17 cellular contexts compared by ENCODE assay signal in the genomic region with DNA sequence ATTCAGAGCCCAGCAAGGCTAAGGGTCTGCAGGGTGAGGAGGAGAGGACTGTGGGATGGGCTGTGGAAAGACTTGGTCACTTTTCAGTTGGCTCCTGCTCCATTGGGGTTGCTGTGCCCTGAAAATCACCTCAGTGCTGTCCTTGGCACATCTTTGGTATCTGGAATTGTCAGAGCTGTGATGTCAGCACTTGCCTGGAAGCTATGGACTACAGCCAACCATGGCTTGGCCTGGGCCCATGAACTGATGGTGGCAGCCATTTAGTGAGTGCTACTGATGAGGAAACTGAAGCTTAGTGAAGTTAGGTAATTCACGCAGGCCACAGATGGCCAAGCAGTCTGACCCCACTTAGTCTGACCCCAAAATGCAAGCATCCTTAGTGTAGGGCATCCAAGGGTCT.
DNase-seq lines count a peak whose midpoint lies in the region; ATAC-seq and TF ChIP-seq lines count a peak whose summit lies in the region.
"Had no signal": no experiment of that assay in that cellular context is flagged by ENCODE, and none has a peak within 500 bp of the region (broad histone marks: within the 10 kb centered on the region; RNA-seq: fewer than 3 reads in every experiment).

No MANE protein-coding gene starts in this region.

- CTCF ChIA-PET in MCF 10A (lab: Yijun Ruan, JAX), result interaction anchor here (0.9 to 1.3 kb wide), 2 partner anchors 118 to 167 kb away, joined by 4 to 7 read pairs; no protein-coding TSS in a partner anchor

- TF ChIP-seq CTCF in HFFc6 (IDR thresholded peaks at IDR 0.05) (no peak), MCF 10A (IDR thresholded peaks at IDR 0.05; ENCODE audit: unreplicated experiment) (no peak)

- intact Hi-C loops in MCF 10A (cut with micrococcal nuclease) (no loop called here), left cardiac atrium (cut with DNase I) (loop anchor here in 1 of 2 donors (10.0 kb wide), 1 partner anchor 124 kb away; no protein-coding TSS in a partner anchor), sciatic nerve (cut with DNase I) (loop anchor here (10.0 kb wide), 1 partner anchor 114 kb away; no protein-coding TSS in a partner anchor)

- H3K4me1 Mint-ChIP-seq in HFFc6 (ENCODE audit: low read depth) (peaks cover 64% of the 10 kb centered on the region), MCF 10A (ENCODE audit: insufficient read depth, unreplicated experiment) (peaks cover 32% of the 10 kb centered on the region)

- POLR2A ChIA-PET in MCF 10A (lab: Yijun Ruan, JAX), result interaction anchor here (0.7 to 1.0 kb wide), 5 partner anchors 15 to 203 kb away, joined by 3 to 4 read pairs (median 3); no protein-coding TSS in a partner anchor

- DNase-seq in HFFc6, result peak; percentile 42
- peak; percentile 90 for DNase-seq in MCF 10A (ENCODE audit: unreplicated experiment)
- peak; percentile 61 for DNase-seq in left cardiac atrium
- DNase-seq in sciatic nerve (ENCODE audit: low spot score), result no peak
- DNase-seq in LoVo (ENCODE audit: low spot score), result no peak
- DNase-seq in hippocampal formation (lab: John Stamatoyannopoulos, UW), result no peak
- DNase-seq in OCI-M2 (lab: John Stamatoyannopoulos, UW; ENCODE audit: unreplicated experiment), result no peak
- DNase-seq: activated CD8-positive, alpha-beta memory T cell treated with anti-CD3 and anti-CD28 coated beads, Interleukin-2, amount 50 U/mL, for 4 hours; BE2C; brain microvascular endothelial cell; dorsolateral prefrontal cortex; esophagus squamous epithelium; left colon; NCI-H2081 treated with DMSO at 0.1 percent for 48 hours; NCI-H524 treated with DMSO at 0.1 percent for 48 hours; T-helper 9 cell had no signal

- H3K27me3 Mint-ChIP-seq in HFFc6 (ENCODE audit: insufficient read depth) (peaks cover 2% of the 10 kb centered on the region), MCF 10A (ENCODE audit: insufficient read depth, unreplicated experiment) (no peaks in the 10 kb centered on the region)

- H3K4me3 Mint-ChIP-seq in HFFc6 (no peak overlapping the region), MCF 10A (ENCODE audit: unreplicated experiment) (no peak overlapping the region)

- no TSS peak for BruUV-seq in MCF 10A (replicated peaks; lab: Mats Ljungman, UMichigan)

- H3K27ac Mint-ChIP-seq in HFFc6 (no peak overlapping the region), MCF 10A (ENCODE audit: low read depth, unreplicated experiment) (no peak overlapping the region)

- H3K36me3 Mint-ChIP-seq in HFFc6 (ENCODE audit: low read depth) (no peaks in the 10 kb centered on the region), MCF 10A (ENCODE audit: insufficient read depth, unreplicated experiment) (no peaks in the 10 kb centered on the region)

- H3K9me3 Mint-ChIP-seq in HFFc6, result no peaks in the 10 kb centered on the region
- no peaks in the 10 kb centered on the region for H3K9me3 Mint-ChIP-seq in MCF 10A (ENCODE audit: unreplicated experiment)

- ATAC-seq in left cardiac atrium (peak; percentile 35 to 81), sciatic nerve (peak; percentile 54)
- ATAC-seq: HepG2, left colon had no signal

Comparison
In these comparisons a context has a peak if more than half of its experiments do, and no peak if none do; other contexts are left out.
1. DNase-seq: peak in HFFc6 (single experiment), MCF 10A (single experiment) and left cardiac atrium (single experiment); none in sciatic nerve (single experiment), LoVo (single experiment), hippocampal formation (0 of 2) and OCI-M2 (single experiment).